Comparison of ENCODE assay signal across 10 cellular contexts in the genomic region with DNA sequence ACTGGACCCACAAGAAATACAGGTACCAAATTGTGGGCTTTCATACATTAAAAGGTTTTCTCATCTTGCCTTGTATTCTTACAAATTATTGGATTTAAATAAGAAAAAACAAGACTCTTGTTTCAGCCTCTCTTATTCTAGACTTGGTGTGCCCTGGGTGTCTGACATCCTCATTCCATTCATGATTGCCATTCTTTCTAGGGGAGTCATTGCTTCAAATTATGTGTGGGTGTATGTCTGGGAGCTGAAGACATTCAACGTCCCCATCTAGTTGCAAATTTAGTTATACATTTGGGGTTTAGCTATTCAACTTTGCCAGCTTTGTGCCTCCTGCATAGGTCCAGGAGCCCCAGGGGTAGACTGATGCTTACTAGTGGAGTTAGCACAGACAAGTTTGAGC. TPM values are rescaled to one million over a fixed set of nuclear protein-coding genes. Genes with fewer than 3 reads are reported as not detected.
DNase-seq lines count a peak whose midpoint lies in the region; ATAC-seq and TF ChIP-seq lines count a peak whose summit lies in the region.
"Had no signal": no experiment of that assay in that cellular context is flagged by ENCODE, and none has a peak within 500 bp of the region (broad histone marks: within the 10 kb centered on the region; RNA-seq: fewer than 3 reads in every experiment).

No MANE protein-coding gene starts in this region.

- no peak for TF ChIP-seq POLR2A in gastrocnemius medialis (IDR thresholded peaks at IDR 0.05)

- no peak overlapping the region for H3K4me3 Mint-ChIP-seq in CD4-positive, alpha-beta T cell
- H3K4me3 Mint-ChIP-seq in nephron (no peak overlapping the region), glutamatergic neuron (ENCODE audit: unreplicated experiment) (no peak overlapping the region)

- no TSS peak for BruUV-seq in PC-3 (replicated peaks; lab: Mats Ljungman, UMichigan)

- peak overlapping the region; percentile 66 for H3K27ac Mint-ChIP-seq in CD4-positive, alpha-beta T cell
- H3K27ac Mint-ChIP-seq in nephron (peak overlapping the region; percentile 78 to 86 (median 82)), glutamatergic neuron (ENCODE audit: unreplicated experiment) (no peak overlapping the region)

- no peaks in the 10 kb centered on the region for H3K9me3 ChIP-seq in CD4-positive, alpha-beta T cell (ENCODE audit: control insufficient read depth, low read length)
- H3K9me3 ChIP-seq in PC-3 (ENCODE audit: low read length) (no peaks in the 10 kb centered on the region), gastrocnemius medialis (no peaks in the 10 kb centered on the region)

- peaks cover 20% of the 10 kb centered on the region; the same call in 1 of the 2 replicates for H3K79me2 ChIP-seq in PC-3 (ENCODE audit: low read length)

- H3K9me2 ChIP-seq in PC-3 (replicated peaks; ENCODE audit: low read length): no peaks in the 10 kb centered on the region

- CTCF ChIA-PET in CD4-positive, alpha-beta T cell (lab: Charles Lee): interaction anchor here (1.1 to 1.5 kb wide), 2 partner anchors 11 to 18 kb away, joined by 4 to 6 read pairs; a partner anchor contains a TSS
- CTCF ChIA-PET in PC-3 (lab: Charles Lee): no interaction called here

- DNase-seq in CD4-positive, alpha-beta T cell: no peak
- peak; percentile 66 for DNase-seq in PC-3
- DNase-seq in epithelial cell of prostate (ENCODE audit: low read depth, low spot score): no peak
- DNase-seq in glutamatergic neuron: no peak
- no peak for DNase-seq in activated T-cell treated with anti-CD3 and anti-CD28 coated beads, Interleukin-2, amount 50 U/mL, for 1 hour
- no peak for DNase-seq in gastrocnemius medialis
- DNase-seq in stimulated activated CD4-positive, alpha-beta T cell treated with anti-CD3 and anti-CD28 coated beads, Interleukin-12 subunit alpha, Interleukin-12 subunit beta, amount 100 ng/mL, for 4 hours: no peak
- DNase-seq: DMS79, NCI-H1048 had no signal

- H2AFZ ChIP-seq in PC-3 (ENCODE audit: low read length): no peak overlapping the region

- no peaks in the 10 kb centered on the region for H3F3A ChIP-seq in PC-3 (ENCODE audit: low read length, unreplicated experiment)

- H3K4me3 ChIP-seq in PC-3 (ENCODE audit: low read length) (no peak overlapping the region), gastrocnemius medialis (no peak overlapping the region)

- H3K27me3 Mint-ChIP-seq in CD4-positive, alpha-beta T cell: no peaks in the 10 kb centered on the region
- no peaks in the 10 kb centered on the region for H3K27me3 Mint-ChIP-seq in nephron (ENCODE audit: low read depth)
- no peaks in the 10 kb centered on the region for H3K27me3 Mint-ChIP-seq in glutamatergic neuron (ENCODE audit: unreplicated experiment)

- H3K4me1 Mint-ChIP-seq in CD4-positive, alpha-beta T cell (ENCODE audit: low read depth): peaks cover 88% of the 10 kb centered on the region
- peaks cover 76% of the 10 kb centered on the region for H3K4me1 Mint-ChIP-seq in nephron
- H3K4me1 Mint-ChIP-seq in glutamatergic neuron (ENCODE audit: low read depth, unreplicated experiment): peaks cover 9% of the 10 kb centered on the region

- H3K27ac ChIP-seq in CD4-positive, alpha-beta T cell (ENCODE audit: low read depth, low read length): no peak overlapping the region
- H3K27ac ChIP-seq in PC-3 (ENCODE audit: low read length) (no peak overlapping the region), epithelial cell of prostate (peak overlapping the region; percentile 81), gastrocnemius medialis (no peak overlapping the region)

- H3K36me3 Mint-ChIP-seq in CD4-positive, alpha-beta T cell (ENCODE audit: low read depth): peaks cover 83% of the 10 kb centered on the region
- peaks cover 24% of the 10 kb centered on the region for H3K36me3 Mint-ChIP-seq in nephron (ENCODE audit: low read depth)
- H3K36me3 Mint-ChIP-seq in glutamatergic neuron (ENCODE audit: unreplicated experiment): no peaks in the 10 kb centered on the region

- H3K27me3 ChIP-seq in CD4-positive, alpha-beta T cell (ENCODE audit: control insufficient read depth, insufficient read depth, low read length): no peaks in the 10 kb centered on the region
- no peaks in the 10 kb centered on the region for H3K27me3 ChIP-seq in PC-3 (ENCODE audit: low read length)
- no peaks in the 10 kb centered on the region for H3K27me3 ChIP-seq in gastrocnemius medialis

- POLR2A ChIA-PET in CD4-positive, alpha-beta T cell (lab: Charles Lee): interaction anchor here (0.8 to 1.7 kb wide), 2 partner anchors 11 to 13 kb away, joined by 3 to 5 read pairs; no protein-coding TSS in a partner anchor
- POLR2A ChIA-PET in PC-3 (lab: Charles Lee; ENCODE audit: unreplicated experiment): no interaction called here

- no peak for ATAC-seq in CD4-positive, alpha-beta T cell (ENCODE audit: poor library complexity)
- ATAC-seq in PC-3 (peak; percentile 21), gastrocnemius medialis (no peak)

- peaks cover 37% of the 10 kb centered on the region for H3K4me1 ChIP-seq in PC-3 (ENCODE audit: insufficient read depth, low read length)
- peaks cover 0 to 3% of the 10 kb centered on the region in 2 donors for H3K4me1 ChIP-seq in gastrocnemius medialis

- H4K20me1 ChIP-seq in PC-3 (ENCODE audit: low read length): no peaks in the 10 kb centered on the region

- H3K9me3 Mint-ChIP-seq in CD4-positive, alpha-beta T cell: no peaks in the 10 kb centered on the region
- H3K9me3 Mint-ChIP-seq in nephron (no peaks in the 10 kb centered on the region), glutamatergic neuron (ENCODE audit: unreplicated experiment) (no peaks in the 10 kb centered on the region)

- no peak overlapping the region for H3K9ac ChIP-seq in PC-3 (ENCODE audit: low read length)

- in situ Hi-C loops in gastrocnemius medialis (cut with MboI; ENCODE audit: low sequenced_read_pairs in 4 of 4): loop anchor here in 1 of 4 donors (25.0 kb wide), 1 partner anchor 263 kb away; no protein-coding TSS in a partner anchor

- intact Hi-C loops in CD4-positive, alpha-beta T cell (cut with DNase I, micrococcal nuclease): no loop called here
- intact Hi-C loops in PC-3 (cut with micrococcal nuclease): no loop called here
- intact Hi-C loops in gastrocnemius medialis (cut with DNase I; ENCODE audit: low total_unique reads): no loop called here

- TF ChIP-seq CTCF in CD4-positive, alpha-beta T cell (IDR thresholded peaks at IDR 0.05): no peak
- TF ChIP-seq CTCF in PC-3 (conservative IDR thresholded peaks at IDR 0.05; ENCODE audit: low read depth, low read length) (no peak), nephron (IDR thresholded peaks at IDR 0.05; ENCODE audit: unreplicated experiment in 3 of 3) (no peak), glutamatergic neuron (IDR thresholded peaks at IDR 0.05; ENCODE audit: partially characterized antibody, unreplicated experiment) (no peak), gastrocnemius medialis (IDR thresholded peaks at IDR 0.05 in 4 of 5, conservative IDR thresholded peaks at IDR 0.05 in 1 of 5) (no peak)

- no peaks in the 10 kb centered on the region for H3K36me3 ChIP-seq in PC-3 (ENCODE audit: low read depth, low read length)
- no peaks in the 10 kb centered on the region for H3K36me3 ChIP-seq in gastrocnemius medialis

- H3K4me2 ChIP-seq in PC-3 (ENCODE audit: low read length): peak overlapping the region; percentile 28

RNA-seq across cellular contexts. Expression of a gene that starts 18.1 kb away (rescaled TPM):
- total RNA-seq in CD4-positive, alpha-beta T cell: 10 to 100 TPM; 58.8 to 59.8 TPM
- total RNA-seq in PC-3 (2014; rRNA removed) (10.3 and 10.9 TPM in 2 replicates), glutamatergic neuron (ENCODE audit: unreplicated experiment) (2.1 TPM), gastrocnemius medialis (1 to 10 TPM; 4.1 to 6.3 (median 4.8) TPM)
